In the genomic region with DNA sequence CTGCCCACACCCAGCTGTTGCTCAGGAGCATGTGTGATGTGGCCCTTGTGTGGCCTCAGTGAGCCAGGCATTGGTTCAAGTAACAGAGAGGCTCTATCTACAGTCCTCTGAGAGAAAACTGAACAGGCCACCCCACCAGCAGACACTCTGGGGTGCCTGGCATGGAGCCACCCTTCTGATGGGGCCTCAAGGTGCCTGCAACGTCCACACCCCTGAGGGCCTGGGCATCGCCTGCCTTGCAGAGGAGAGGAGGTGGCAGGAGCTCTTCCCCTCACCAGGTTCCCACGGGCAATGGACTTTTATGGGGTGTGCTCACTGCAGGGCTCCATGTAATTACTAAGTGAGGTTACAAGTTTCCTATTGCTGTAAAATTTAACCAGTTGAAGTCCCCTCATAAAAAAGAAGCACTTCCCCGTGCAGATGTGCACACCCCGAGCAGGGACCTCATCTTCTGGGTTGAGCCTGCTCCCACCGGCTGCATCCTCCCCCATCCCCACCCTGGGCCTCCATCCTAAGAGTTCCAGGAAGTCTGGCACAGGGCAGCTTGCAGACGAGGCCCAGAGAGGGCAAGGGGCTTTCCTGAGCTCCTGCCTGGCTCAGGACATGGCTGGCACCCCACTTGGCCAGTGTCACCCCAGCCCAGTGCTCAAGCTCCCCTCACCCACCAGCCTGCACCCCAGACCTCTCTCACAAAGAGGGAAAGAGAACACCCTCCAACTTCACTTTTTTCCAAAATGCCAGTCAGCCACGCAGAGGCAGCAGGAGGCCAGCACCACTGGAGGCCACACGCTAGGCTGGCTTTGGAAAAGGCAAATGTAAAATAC, we compare ENCODE assay signal across 24 cellular contexts.
A peak's percentile ranks its signal among the peaks of the same experiment; 100 is the strongest.
DNase-seq lines count a peak whose midpoint lies in the region; ATAC-seq and TF ChIP-seq lines count a peak whose summit lies in the region.
"Had no signal": no experiment of that assay in that cellular context is flagged by ENCODE, and none has a peak within 500 bp of the region (broad histone marks: within the 10 kb centered on the region; RNA-seq: fewer than 3 reads in every experiment).

No MANE protein-coding gene starts in this region.

- intact Hi-C loops in natural killer cell (cut with micrococcal nuclease) (no loop called here), cardiac septum (cut with DNase I) (no loop called here)

- peak; percentile 39 for DNase-seq in natural killer cell treated with Interleukin-12 subunit alpha and Interleukin-12 subunit beta and Interleukin-15 and Interleukin-18, amount 100 ng/mL, for 72 hours (ENCODE audit: low spot score)
- DNase-seq in natural killer cell: no peak
- DNase-seq in NCI-H69 (lab: John Stamatoyannopoulos, UW): peak; percentile 76
- DNase-seq in neural crest cell (ENCODE audit: low read depth, low spot score): no peak
- no peak for DNase-seq in cardiac septum (ENCODE audit: low spot score)
- DNase-seq in dermis blood vessel endothelial cell: no peak
- DNase-seq: amniotic stem cell; CD8-positive, alpha-beta memory T cell; foreskin melanocyte; heart right ventricle; lower lobe of right lung; naive thymus-derived CD4-positive, alpha-beta T cell; NCI-H1048; NCI-H1930; small intestine; stimulated activated CD4-positive, alpha-beta T cell treated with anti-CD3 and anti-CD28 coated beads, Interleukin-1b, Interleukin-23, amount 100 ng/mL, for 48 hours; stimulated activated naive CD8-positive, alpha-beta T cell treated with anti-CD3 and anti-CD28 coated beads, Interleukin-15, Interleukin-2, amounts not matched to agents 100 U/mL and 50 U/mL, for 24 hours; SW 1271; T-helper 9 cell had no signal

- H3K36me3 Mint-ChIP-seq in natural killer cell treated with Interleukin-12 subunit alpha and Interleukin-12 subunit beta and Interleukin-15 and Interleukin-18, amount 100 ng/mL, for 72 hours: no peaks in the 10 kb centered on the region
- H3K36me3 Mint-ChIP-seq in natural killer cell: no peaks in the 10 kb centered on the region
- peaks cover 7% of the 10 kb centered on the region for H3K36me3 Mint-ChIP-seq in neural crest cell (ENCODE audit: low read depth)
- H3K36me3 Mint-ChIP-seq: activated naive CD4-positive, alpha-beta T cell treated with anti-CD3 and anti-CD28 coated beads, Interleukin-2, amount 50 U/mL, for 24 hours; brain; CD8-positive, alpha-beta memory T cell had no signal

- no peak for TF ChIP-seq CTCF in natural killer cell (IDR thresholded peaks at IDR 0.05)
- TF ChIP-seq CTCF in neural crest cell (conservative IDR thresholded peaks at IDR 0.05): no peak

- no peak overlapping the region for H3K27ac Mint-ChIP-seq in natural killer cell treated with Interleukin-12 subunit alpha and Interleukin-12 subunit beta and Interleukin-15 and Interleukin-18, amount 100 ng/mL, for 72 hours
- H3K27ac Mint-ChIP-seq in natural killer cell (no peak overlapping the region), neural crest cell (ENCODE audit: unreplicated experiment) (peak overlapping the region; percentile 62)
- H3K27ac Mint-ChIP-seq: activated naive CD4-positive, alpha-beta T cell treated with anti-CD3 and anti-CD28 coated beads, Interleukin-2, amount 50 U/mL, for 24 hours; B cell; CD8-positive, alpha-beta memory T cell; naive thymus-derived CD4-positive, alpha-beta T cell had no signal

- no peak for ATAC-seq in natural killer cell treated with Interleukin-12 subunit alpha and Interleukin-12 subunit beta and Interleukin-15 and Interleukin-18, amount 100 ng/mL, for 72 hours
- ATAC-seq in natural killer cell (no peak), HG03460 (IDR thresholded peaks at IDR 0.05; ENCODE audit: unreplicated experiment) (no peak), GM18873 (IDR thresholded peaks at IDR 0.05; ENCODE audit: low FRiP score, unreplicated experiment) (no peak)
- ATAC-seq: heart right ventricle; naive thymus-derived CD4-positive, alpha-beta T cell; stimulated activated naive CD8-positive, alpha-beta T cell treated with anti-CD3 and anti-CD28 coated beads, Interleukin-15, Interleukin-2, amounts not matched to agents 100 U/mL and 50 U/mL, for 24 hours had no signal

- H3K27me3 Mint-ChIP-seq in natural killer cell treated with Interleukin-12 subunit alpha and Interleukin-12 subunit beta and Interleukin-15 and Interleukin-18, amount 100 ng/mL, for 72 hours: peaks cover 4 to 7% of the 10 kb centered on the region in 2 donors
- H3K27me3 Mint-ChIP-seq in natural killer cell (ENCODE audit: low read depth in 2 of 2) (peaks cover 0 to 2% of the 10 kb centered on the region in 2 donors), neural crest cell (ENCODE audit: low read depth) (no peaks in the 10 kb centered on the region)
- H3K27me3 Mint-ChIP-seq: activated naive CD4-positive, alpha-beta T cell treated with anti-CD3 and anti-CD28 coated beads, Interleukin-2, amount 50 U/mL, for 24 hours; B cell had no signal

- H3K4me1 Mint-ChIP-seq in natural killer cell treated with Interleukin-12 subunit alpha and Interleukin-12 subunit beta and Interleukin-15 and Interleukin-18, amount 100 ng/mL, for 72 hours (ENCODE audit: low read depth in 2 of 2): no peaks in the 10 kb centered on the region
- H3K4me1 Mint-ChIP-seq in natural killer cell (no peaks in the 10 kb centered on the region), neural crest cell (peaks cover 18% of the 10 kb centered on the region)
- H3K4me1 Mint-ChIP-seq: activated naive CD4-positive, alpha-beta T cell treated with anti-CD3 and anti-CD28 coated beads, Interleukin-2, amount 50 U/mL, for 24 hours; B cell; CD8-positive, alpha-beta memory T cell; naive thymus-derived CD4-positive, alpha-beta T cell had no signal

- no peaks in the 10 kb centered on the region for H3K9me3 Mint-ChIP-seq in natural killer cell treated with Interleukin-12 subunit alpha and Interleukin-12 subunit beta and Interleukin-15 and Interleukin-18, amount 100 ng/mL, for 72 hours
- H3K9me3 Mint-ChIP-seq in natural killer cell (no peaks in the 10 kb centered on the region), neural crest cell (peaks cover 6% of the 10 kb centered on the region)
- H3K9me3 Mint-ChIP-seq: activated naive CD4-positive, alpha-beta T cell treated with anti-CD3 and anti-CD28 coated beads, Interleukin-2, amount 50 U/mL, for 24 hours had no signal

- H3K4me3 Mint-ChIP-seq in natural killer cell treated with Interleukin-12 subunit alpha and Interleukin-12 subunit beta and Interleukin-15 and Interleukin-18, amount 100 ng/mL, for 72 hours: no peak overlapping the region
- H3K4me3 Mint-ChIP-seq in natural killer cell (no peak overlapping the region), neural crest cell (no peak overlapping the region)
- H3K4me3 Mint-ChIP-seq: activated naive CD4-positive, alpha-beta T cell treated with anti-CD3 and anti-CD28 coated beads, Interleukin-2, amount 50 U/mL, for 24 hours; B cell; brain; CD8-positive, alpha-beta memory T cell; naive thymus-derived CD4-positive, alpha-beta T cell had no signal

Comparison
In these comparisons a context has a peak if more than half of its experiments do, and no peak if none do; other contexts are left out.
1. DNase-seq: peak in natural killer cell treated with Interleukin-12 subunit alpha and Interleukin-12 subunit beta and Interleukin-15 and Interleukin-18, amount 100 ng/mL, for 72 hours (single experiment) and NCI-H69 (single experiment); none in natural killer cell (single experiment), neural crest cell (single experiment), cardiac septum (single experiment) and dermis blood vessel endothelial cell (single experiment).